ENCODE assay signal across 26 cellular contexts in the genomic region with DNA sequence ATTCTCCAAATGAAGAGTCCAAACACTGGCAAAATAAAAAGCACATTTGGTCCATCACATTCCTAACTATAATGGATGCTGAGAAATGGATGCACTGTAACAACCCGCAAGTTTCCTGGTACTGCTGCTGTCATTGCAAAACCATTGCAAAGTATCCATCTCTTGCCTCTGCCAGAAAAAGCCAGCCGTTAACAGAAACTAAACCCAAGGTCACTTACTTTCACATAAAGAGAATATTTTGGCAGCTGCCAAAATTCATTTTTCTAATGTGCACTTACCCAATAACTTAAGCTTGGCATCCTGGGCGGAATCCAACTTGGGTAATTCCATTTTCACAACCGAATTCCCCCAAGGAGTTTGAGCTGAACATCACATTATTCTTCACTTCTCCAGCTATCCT.
"Had no signal": no experiment of that assay in that cellular context is flagged by ENCODE, and none has a peak within 500 bp of the region (broad histone marks: within the 10 kb centered on the region; RNA-seq: fewer than 3 reads in every experiment).

No MANE protein-coding gene starts in this region.

- H3K27me3 ChIP-seq: breast epithelium had no signal

- H3K9me3 ChIP-seq: breast epithelium had no signal

- H3K4me1 ChIP-seq: breast epithelium had no signal

- H3K27ac ChIP-seq: PC-9, VCaP had no signal

- H3K4me3 ChIP-seq: breast epithelium, PC-9 had no signal

- H2AFZ ChIP-seq: PC-9 had no signal

- DNase-seq: activated CD4-positive, alpha-beta memory T cell treated with anti-CD3 and anti-CD28 coated beads for 36 hours; activated CD4-positive, alpha-beta T cell treated with anti-CD3 and anti-CD28 coated beads, Interleukin-2, amount 10 ng/mL, durations not matched to agents 7 days and 5 days; activated CD4-positive, CD25-positive, alpha-beta regulatory T cell; activated CD8-positive, alpha-beta memory T cell treated with anti-CD3 and anti-CD28 coated beads for 24 hours; activated gamma-delta T cell treated with Interleukin-2 at 50 U/mL for 16 hours; activated naive CD4-positive, alpha-beta T cell treated with anti-CD3 and anti-CD28 coated beads, Interleukin-2, amount 10 ng/mL, durations not matched to agents 7 days and 5 days; activated naive CD8-positive, alpha-beta T cell treated with anti-CD3 and anti-CD28 coated beads for 36 hours; activated T-cell treated with anti-CD3 and anti-CD28 coated beads for 4 hours; activated T-cell treated with anti-CD3 and anti-CD28 coated beads, Interleukin-2, amount 50 U/mL, for 72 hours; aorta; caudate nucleus; KG1; NCI-H1092; NCI-H1417; NCI-H1930; NCI-H2107; NCI-H2171 treated with DMSO at 0.1 percent for 48 hours; NCI-H226; NCI-H510A treated with DMSO at 0.1 percent for 48 hours; NCI-H69; PC-9; SHP77 treated with DMSO at 0.1 percent for 48 hours; T-cell; T-helper 2 cell had no signal

- H3K36me3 ChIP-seq: breast epithelium had no signal

- ATAC-seq: activated T-cell treated with anti-CD3 and anti-CD28 coated beads, Interleukin-2, amount 50 U/mL, for 72 hours; T-cell had no signal

- H3K4me2 ChIP-seq: PC-9 had no signal
